In the genomic region with DNA sequence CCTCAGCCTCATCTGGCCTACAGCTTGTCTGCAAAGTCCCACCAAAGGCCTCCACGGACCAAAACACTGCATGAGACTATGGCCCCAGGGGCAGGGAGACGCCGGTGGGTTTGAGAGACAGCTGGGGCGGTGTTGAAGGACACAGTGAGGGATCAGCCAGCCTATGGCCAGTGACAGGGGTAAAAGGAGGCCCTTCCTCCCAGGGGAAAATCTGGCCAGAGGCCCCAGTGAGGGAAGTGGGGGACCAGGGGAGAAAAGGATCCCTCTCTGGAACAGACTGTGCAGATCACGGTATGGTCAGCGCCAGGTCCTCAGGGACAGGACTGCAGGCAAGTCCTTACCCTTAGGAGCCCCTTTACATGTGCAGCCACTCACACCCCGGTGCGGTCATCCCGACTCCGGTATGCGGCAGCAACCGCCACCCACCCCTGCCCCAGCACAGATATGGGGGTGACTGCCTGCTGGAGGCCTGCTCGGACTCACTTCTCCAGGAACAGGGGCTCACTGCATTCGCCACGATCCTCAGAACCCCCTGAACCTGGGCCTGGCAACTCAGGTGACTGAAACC, we compare ENCODE assay signal across 8 cellular contexts. TPM values are rescaled to one million over a fixed set of nuclear protein-coding genes. Genes with fewer than 3 reads are reported as not detected.
DNase-seq lines count a peak whose midpoint lies in the region; ATAC-seq, FAIRE-seq and TF ChIP-seq lines count a peak whose summit lies in the region.

No MANE protein-coding gene starts in this region.

- H4K20me1 ChIP-seq in BLaER1 (peaks cover 56% of the 10 kb centered on the region), HepG2 (ENCODE audit: insufficient read depth, low read length) (peaks cover 20% of the 10 kb centered on the region)

- no peak overlapping the region for H2AFZ ChIP-seq in HepG2 (ENCODE audit: low read length)

- DNase-seq in astrocyte of the cerebellum (ENCODE audit: low read depth) (no peak), HepG2 (ENCODE audit: low spot score) (no peak), thyroid gland (peak; percentile 28 to 31), amniotic stem cell (lab: John Stamatoyannopoulos, UW) (no peak), HuH-7 (ENCODE audit: low spot score) (no peak)

- H3K4me1 ChIP-seq in BLaER1 (peaks cover 66% of the 10 kb centered on the region), HepG2 (ENCODE audit: insufficient read depth, low read length) (peaks cover 79% of the 10 kb centered on the region), thyroid gland (peaks cover 40 to 51% of the 10 kb centered on the region in 2 donors)

- H3K79me2 ChIP-seq in HepG2 (ENCODE audit: insufficient read depth, low read length): peaks cover 60% of the 10 kb centered on the region

- ATAC-seq in HepG2: peak; percentile 1; the same call in 1 of the 3 replicates
- ATAC-seq in HG02759 (IDR thresholded peaks at IDR 0.05; ENCODE audit: unreplicated experiment): no peak

- CTCF ChIA-PET in HepG2 (lab: Yijun Ruan, JAX; ENCODE audit: low intra/inter-chr PET ratio, low total read pairs): no interaction called here

- in situ Hi-C loops in astrocyte of the cerebellum (cut with HindIII; ENCODE audit: low sequenced_read_pairs): no loop called here
- in situ Hi-C loops in HepG2 (cut with HindIII; ENCODE audit: extremely low pct_ligation_motif_present, low pct_unique_long_range_greater_than_20kb): no loop called here

- no peak for FAIRE-seq in HepG2 (lab: Jason Lieb, UNC)

- intact Hi-C loops in HepG2 (cut with micrococcal nuclease; ENCODE audit: unreplicated experiment): loop anchor here (5.0 kb wide), 1 partner anchor 34 kb away; the partner anchor contains the start of genes MINDY1 and PRUNE1
- intact Hi-C loops in thyroid gland (cut with DNase I): no loop called here

- POLR2A ChIA-PET in HepG2 (lab: Yijun Ruan, JAX): interaction anchor here (0.7 to 10.3 kb wide), 9 partner anchors 8 to 51 kb away, joined by 3 to 114 read pairs (median 7); partner anchors contain the start of genes ANXA9 and MINDY1

- TF ChIP-seq RAD21 in HepG2 (CRISPR knock-in tag; IDR thresholded peaks at IDR 0.05): no peak

- TF ChIP-seq POLR2A in HepG2 (IDR thresholded peaks at IDR 0.05; ENCODE audit: insufficient read depth in 1 of 2, low read depth in 2 of 2, low read length in 2 of 2): no peak; a peak in 1 of 4 replicates
- no peak for TF ChIP-seq POLR2A in thyroid gland (IDR thresholded peaks at IDR 0.05)

- H3K4me3 ChIP-seq in BLaER1: peak overlapping the region; percentile 97
- H3K4me3 ChIP-seq in astrocyte of the cerebellum (ENCODE audit: low read depth, low read length): peak overlapping the region; percentile 80
- peak overlapping the region; percentile 71 to 95 (median 89) for H3K4me3 ChIP-seq in HepG2 (replicated peaks in 1 of 3; ENCODE audit: insufficient read depth in 1 of 3, low read depth in 2 of 3, low read length in 3 of 3)
- peak overlapping the region; percentile 13 to 83 (median 71) for H3K4me3 ChIP-seq in thyroid gland (replicated peaks in 1 of 3)

- TF ChIP-seq EP300 in HepG2 (IDR thresholded peaks at IDR 0.05; ENCODE audit: low read depth in 2 of 2, low read length in 2 of 2) (no peak), HepG2 (CRISPR knock-in tag; IDR thresholded peaks at IDR 0.05; ENCODE audit: borderline replicate concordance) (no peak)

- WGBS in HepG2 (ENCODE audit: low lambda C conversion rate): 0% methylated on average over 7 of the region's 15 CpGs
- 9 to 21% methylated on average over 8 to 10 of the region's 15 CpGs for WGBS in thyroid gland, 2 donors

- H3K4me3 Mint-ChIP-seq in IgD-negative memory B cell: peak overlapping the region; percentile 82 to 95 (median 85)

- no peaks in the 10 kb centered on the region for H3K9me3 ChIP-seq in BLaER1
- no peaks in the 10 kb centered on the region for H3K9me3 ChIP-seq in HepG2 (ENCODE audit: low read length)
- no peaks in the 10 kb centered on the region for H3K9me3 ChIP-seq in thyroid gland

- H3K27me3 Mint-ChIP-seq in IgD-negative memory B cell: no peaks in the 10 kb centered on the region

- BruUV-seq in HepG2 (replicated peaks; lab: Mats Ljungman, UMichigan): no TSS peak

- no peaks in the 10 kb centered on the region for H3K9me3 Mint-ChIP-seq in IgD-negative memory B cell

- peak overlapping the region; percentile 97 for H3K27ac ChIP-seq in BLaER1
- H3K27ac ChIP-seq in HepG2 (ENCODE audit: extremely low read length, insufficient read depth, low read length): peak overlapping the region; percentile 96
- H3K27ac ChIP-seq in thyroid gland: peak overlapping the region; percentile 89 to 94 (median 92)

- peak overlapping the region; percentile 98 for H3K9ac ChIP-seq in BLaER1
- H3K9ac ChIP-seq in HepG2 (ENCODE audit: insufficient read depth, low read depth, low read length): peak overlapping the region; percentile 97

- H3K4me1 Mint-ChIP-seq in IgD-negative memory B cell: peaks cover 26 to 44% (median 36%) of the 10 kb centered on the region in 3 donors

- no peaks in the 10 kb centered on the region for H3K36me3 Mint-ChIP-seq in IgD-negative memory B cell

- no peaks in the 10 kb centered on the region for H3K27me3 ChIP-seq in BLaER1
- no peaks in the 10 kb centered on the region; a peak in 1 of 5 replicates for H3K27me3 ChIP-seq in HepG2 (ENCODE audit: control insufficient read depth in 1 of 2, insufficient read depth in 2 of 2, low read length in 2 of 2)
- no peaks in the 10 kb centered on the region for H3K27me3 ChIP-seq in thyroid gland

- TF ChIP-seq CTCF in astrocyte of the cerebellum (IDR thresholded peaks at IDR 0.05; ENCODE audit: low read depth, low read length, missing control alignments): no peak
- TF ChIP-seq CTCF in HepG2 (CRISPR knock-in tag; IDR thresholded peaks at IDR 0.05): no peak
- TF ChIP-seq CTCF in thyroid gland (IDR thresholded peaks at IDR 0.05): no peak

- peaks cover 31% of the 10 kb centered on the region for H3K36me3 ChIP-seq in BLaER1
- H3K36me3 ChIP-seq in HepG2 (replicated peaks in 1 of 2; ENCODE audit: control insufficient read depth in 1 of 2, insufficient read depth in 2 of 2, low read length in 2 of 2): peaks cover 5 to 10% of the 10 kb centered on the region in 2 experiments
- H3K36me3 ChIP-seq in thyroid gland: peaks cover 6 to 7% of the 10 kb centered on the region in 2 donors

- H3K27ac Mint-ChIP-seq in IgD-negative memory B cell: peak overlapping the region; percentile 71 to 94 (median 92)

- H3K4me2 ChIP-seq in BLaER1 (peak overlapping the region; percentile 100), HepG2 (ENCODE audit: low read depth, low read length) (peak overlapping the region; percentile 98)

RNA-seq across cellular contexts. Expression of gene CERS2, which starts 1.3 kb away (rescaled TPM):
- polyA plus RNA-seq in IgD-negative memory B cell (110 TPM), HepG2 (2011; rRNA removed) (269 and 315 TPM in 2 replicates)
- total RNA-seq in HepG2 (2016; rRNA removed; fragmentation: Illumina TruSeq; extraction: Trizol) (188 and 298 TPM in 2 replicates), thyroid gland (100 to 1,000 TPM; 158 to 183 (median 171) TPM)
- total RNA-seq in HepG2 (2016; cell fraction: cytosol; rRNA removed; fragmentation: Illumina TruSeq; extraction: Trizol; ENCODE audit: low read depth): 172 and 174 TPM in 2 replicates
- total RNA-seq in HepG2 (2016; cell fraction: insoluble cytoplasmic fraction; rRNA removed; fragmentation: Illumina TruSeq; extraction: Trizol): 172 and 303 TPM in 2 replicates
- 391 and 396 TPM in 2 replicates for total RNA-seq in HepG2 (2016; cell fraction: membrane; rRNA removed; fragmentation: Illumina TruSeq; extraction: Trizol)
- 237 and 286 TPM in 2 replicates for total RNA-seq in HepG2 (2016; cell fraction: nucleus; rRNA removed; fragmentation: Illumina TruSeq; extraction: Trizol)
- polyA plus RNA-seq in HepG2 (2011; cell fraction: cytosol; rRNA removed): 210 and 326 TPM in 2 replicates
- polyA plus RNA-seq in HepG2 (2011; cell fraction: nucleus; rRNA removed): 209 and 246 TPM in 2 replicates
- polyA plus RNA-seq in HepG2 (2012): 202 and 241 TPM in 2 replicates
- polyA plus RNA-seq in HepG2 (2016; cell fraction: cytosol; fragmentation: Illumina TruSeq; extraction: Trizol; ENCODE audit: low read depth): 183 and 188 TPM in 2 replicates
- 211 and 221 TPM in 2 replicates for polyA plus RNA-seq in HepG2 (2016; cell fraction: insoluble cytoplasmic fraction; fragmentation: Illumina TruSeq; extraction: Trizol; ENCODE audit: low read depth)
- 341 and 359 TPM in 2 replicates for polyA plus RNA-seq in HepG2 (2016; cell fraction: membrane; fragmentation: Illumina TruSeq; extraction: Trizol; ENCODE audit: low read depth)
- polyA plus RNA-seq in HepG2 (2016; cell fraction: nucleus; fragmentation: Illumina TruSeq; extraction: Trizol; ENCODE audit: insufficient read depth, low read depth): 425 and 431 TPM in 2 replicates
- 346 and 363 TPM in 2 replicates for polyA minus RNA-seq in HepG2 (2011; rRNA and poly(A)+ RNA removed; ENCODE audit: low replicate concordance)
- polyA minus RNA-seq in HepG2 (2011; cell fraction: cytosol; rRNA and poly(A)+ RNA removed): 145 and 155 TPM in 2 replicates
- polyA minus RNA-seq in HepG2 (2011; cell fraction: nucleus; rRNA and poly(A)+ RNA removed): 108 and 145 TPM in 2 replicates

RNA-seq across cellular contexts. Expression of gene ANXA9, which starts 8.8 kb away (rescaled TPM):
- polyA plus RNA-seq in IgD-negative memory B cell (0.11 TPM), HepG2 (2011; rRNA removed) (13.3 and 14.3 TPM in 2 replicates)
- total RNA-seq in HepG2 (2016; rRNA removed; fragmentation: Illumina TruSeq; extraction: Trizol) (23.9 and 29.9 TPM in 2 replicates), thyroid gland (10 to 100 TPM in 2 of 4 donors, 1 to 10 TPM in 2; 5.8 to 14.9 (median 10.0) TPM)
- total RNA-seq in HepG2 (2016; cell fraction: cytosol; rRNA removed; fragmentation: Illumina TruSeq; extraction: Trizol; ENCODE audit: low read depth): 23.6 and 28.6 TPM in 2 replicates
- total RNA-seq in HepG2 (2016; cell fraction: insoluble cytoplasmic fraction; rRNA removed; fragmentation: Illumina TruSeq; extraction: Trizol): 24.2 and 31.1 TPM in 2 replicates
- 36.8 and 45.0 TPM in 2 replicates for total RNA-seq in HepG2 (2016; cell fraction: membrane; rRNA removed; fragmentation: Illumina TruSeq; extraction: Trizol)
- total RNA-seq in HepG2 (2016; cell fraction: nucleus; rRNA removed; fragmentation: Illumina TruSeq; extraction: Trizol): 13.1 and 16.4 TPM in 2 replicates
- polyA plus RNA-seq in HepG2 (2011; cell fraction: cytosol; rRNA removed): 13.7 and 18.5 TPM in 2 replicates
- polyA plus RNA-seq in HepG2 (2011; cell fraction: nucleus; rRNA removed): 22.7 and 24.4 TPM in 2 replicates
- 8.0 and 10.7 TPM in 2 replicates for polyA plus RNA-seq in HepG2 (2012)
- 31.8 and 41.1 TPM in 2 replicates for polyA plus RNA-seq in HepG2 (2016; cell fraction: cytosol; fragmentation: Illumina TruSeq; extraction: Trizol; ENCODE audit: low read depth)
- 34.4 and 34.7 TPM in 2 replicates for polyA plus RNA-seq in HepG2 (2016; cell fraction: insoluble cytoplasmic fraction; fragmentation: Illumina TruSeq; extraction: Trizol; ENCODE audit: low read depth)
- polyA plus RNA-seq in HepG2 (2016; cell fraction: membrane; fragmentation: Illumina TruSeq; extraction: Trizol; ENCODE audit: low read depth): 37.6 and 45.5 TPM in 2 replicates
- 19.8 and 22.9 TPM in 2 replicates for polyA plus RNA-seq in HepG2 (2016; cell fraction: nucleus; fragmentation: Illumina TruSeq; extraction: Trizol; ENCODE audit: insufficient read depth, low read depth)
- polyA minus RNA-seq in HepG2 (2011; rRNA and poly(A)+ RNA removed; ENCODE audit: low replicate concordance): 6.4 and 37.2 TPM in 2 replicates
- 11.8 and 16.0 TPM in 2 replicates for polyA minus RNA-seq in HepG2 (2011; cell fraction: cytosol; rRNA and poly(A)+ RNA removed)
- 13.8 and 14.7 TPM in 2 replicates for polyA minus RNA-seq in HepG2 (2011; cell fraction: nucleus; rRNA and poly(A)+ RNA removed)

RNA-seq across cellular contexts. Expression of gene MINDY1, which starts 33.4 kb away (rescaled TPM):
- polyA plus RNA-seq in IgD-negative memory B cell (2.3 TPM), HepG2 (2011; rRNA removed) (15.0 and 18.0 TPM in 2 replicates)
- total RNA-seq in HepG2 (2016; rRNA removed; fragmentation: Illumina TruSeq; extraction: Trizol) (9.2 and 11.1 TPM in 2 replicates), thyroid gland (100 to 1,000 TPM in 1 of 4 donors, 10 to 100 TPM in 3; 50.9 to 103 (median 90.4) TPM)
- total RNA-seq in HepG2 (2016; cell fraction: cytosol; rRNA removed; fragmentation: Illumina TruSeq; extraction: Trizol; ENCODE audit: low read depth): 1.5 and 1.9 TPM in 2 replicates
- total RNA-seq in HepG2 (2016; cell fraction: insoluble cytoplasmic fraction; rRNA removed; fragmentation: Illumina TruSeq; extraction: Trizol): 8.8 and 11.0 TPM in 2 replicates
- total RNA-seq in HepG2 (2016; cell fraction: membrane; rRNA removed; fragmentation: Illumina TruSeq; extraction: Trizol): 3.7 and 4.9 TPM in 2 replicates
- total RNA-seq in HepG2 (2016; cell fraction: nucleus; rRNA removed; fragmentation: Illumina TruSeq; extraction: Trizol): 8.5 and 8.9 TPM in 2 replicates
- 7.7 and 9.4 TPM in 2 replicates for polyA plus RNA-seq in HepG2 (2011; cell fraction: cytosol; rRNA removed)
- 31.0 and 32.8 TPM in 2 replicates for polyA plus RNA-seq in HepG2 (2011; cell fraction: nucleus; rRNA removed)
- polyA plus RNA-seq in HepG2 (2012): 8.2 and 9.6 TPM in 2 replicates
- 0.92 and 1.1 TPM in 2 replicates for polyA plus RNA-seq in HepG2 (2016; cell fraction: cytosol; fragmentation: Illumina TruSeq; extraction: Trizol; ENCODE audit: low read depth)
- polyA plus RNA-seq in HepG2 (2016; cell fraction: insoluble cytoplasmic fraction; fragmentation: Illumina TruSeq; extraction: Trizol; ENCODE audit: low read depth): 7.1 and 9.8 TPM in 2 replicates
- 2.3 and 3.0 TPM in 2 replicates for polyA plus RNA-seq in HepG2 (2016; cell fraction: membrane; fragmentation: Illumina TruSeq; extraction: Trizol; ENCODE audit: low read depth)
- polyA plus RNA-seq in HepG2 (2016; cell fraction: nucleus; fragmentation: Illumina TruSeq; extraction: Trizol; ENCODE audit: insufficient read depth, low read depth): 13.4 and 14.4 TPM in 2 replicates
- polyA minus RNA-seq in HepG2 (2011; rRNA and poly(A)+ RNA removed; ENCODE audit: low replicate concordance): 24.5 and 31.9 TPM in 2 replicates
- polyA minus RNA-seq in HepG2 (2011; cell fraction: cytosol; rRNA and poly(A)+ RNA removed): 13.3 and 14.8 TPM in 2 replicates
- polyA minus RNA-seq in HepG2 (2011; cell fraction: nucleus; rRNA and poly(A)+ RNA removed): 13.6 and 15.3 TPM in 2 replicates

RNA-seq across cellular contexts. Expression of gene PRUNE1, which starts 34.9 kb away (rescaled TPM):
- 36.2 TPM for polyA plus RNA-seq in IgD-negative memory B cell
- total RNA-seq in HepG2 (2016; rRNA removed; fragmentation: Illumina TruSeq; extraction: Trizol): 19.0 and 26.2 TPM in 2 replicates
- total RNA-seq in HepG2 (2016; cell fraction: cytosol; rRNA removed; fragmentation: Illumina TruSeq; extraction: Trizol; ENCODE audit: low read depth): 12.5 and 13.5 TPM in 2 replicates
- total RNA-seq in HepG2 (2016; cell fraction: insoluble cytoplasmic fraction; rRNA removed; fragmentation: Illumina TruSeq; extraction: Trizol): 18.9 and 24.2 TPM in 2 replicates
- total RNA-seq in HepG2 (2016; cell fraction: membrane; rRNA removed; fragmentation: Illumina TruSeq; extraction: Trizol): 15.0 and 18.8 TPM in 2 replicates
- 10.4 and 11.9 TPM in 2 replicates for total RNA-seq in HepG2 (2016; cell fraction: nucleus; rRNA removed; fragmentation: Illumina TruSeq; extraction: Trizol)
- polyA plus RNA-seq in HepG2 (2011; rRNA removed): 24.4 and 31.9 TPM in 2 replicates
- 27.4 and 28.5 TPM in 2 replicates for polyA plus RNA-seq in HepG2 (2011; cell fraction: cytosol; rRNA removed)
- 14.1 and 14.8 TPM in 2 replicates for polyA plus RNA-seq in HepG2 (2011; cell fraction: nucleus; rRNA removed)
- 15.7 and 18.3 TPM in 2 replicates for polyA plus RNA-seq in HepG2 (2012)
- 4.3 and 5.1 TPM in 2 replicates for polyA plus RNA-seq in HepG2 (2016; cell fraction: cytosol; fragmentation: Illumina TruSeq; extraction: Trizol; ENCODE audit: low read depth)
- polyA plus RNA-seq in HepG2 (2016; cell fraction: insoluble cytoplasmic fraction; fragmentation: Illumina TruSeq; extraction: Trizol; ENCODE audit: low read depth): 30.3 and 30.6 TPM in 2 replicates
- 12.6 and 13.9 TPM in 2 replicates for polyA plus RNA-seq in HepG2 (2016; cell fraction: membrane; fragmentation: Illumina TruSeq; extraction: Trizol; ENCODE audit: low read depth)
- 18.7 and 18.9 TPM in 2 replicates for polyA plus RNA-seq in HepG2 (2016; cell fraction: nucleus; fragmentation: Illumina TruSeq; extraction: Trizol; ENCODE audit: insufficient read depth, low read depth)
- 47.8 and 51.4 TPM in 2 replicates for polyA minus RNA-seq in HepG2 (2011; rRNA and poly(A)+ RNA removed; ENCODE audit: low replicate concordance)
- polyA minus RNA-seq in HepG2 (2011; cell fraction: cytosol; rRNA and poly(A)+ RNA removed): 18.1 and 20.1 TPM in 2 replicates
- polyA minus RNA-seq in HepG2 (2011; cell fraction: nucleus; rRNA and poly(A)+ RNA removed): 10.6 and 12.7 TPM in 2 replicates
- 10 to 100 TPM; 66.0 to 79.0 (median 76.3) TPM for total RNA-seq in thyroid gland

RNA-seq across cellular contexts. Expression of gene SETDB1, which starts 47.2 kb away (rescaled TPM):
- 19.8 TPM for polyA plus RNA-seq in IgD-negative memory B cell
- 31.0 and 34.6 TPM in 2 replicates for total RNA-seq in HepG2 (2016; rRNA removed; fragmentation: Illumina TruSeq; extraction: Trizol)
- total RNA-seq in HepG2 (2016; cell fraction: cytosol; rRNA removed; fragmentation: Illumina TruSeq; extraction: Trizol; ENCODE audit: low read depth): 8.2 and 9.2 TPM in 2 replicates
- total RNA-seq in HepG2 (2016; cell fraction: insoluble cytoplasmic fraction; rRNA removed; fragmentation: Illumina TruSeq; extraction: Trizol): 32.1 and 33.4 TPM in 2 replicates
- total RNA-seq in HepG2 (2016; cell fraction: membrane; rRNA removed; fragmentation: Illumina TruSeq; extraction: Trizol): 11.8 and 12.8 TPM in 2 replicates
- total RNA-seq in HepG2 (2016; cell fraction: nucleus; rRNA removed; fragmentation: Illumina TruSeq; extraction: Trizol): 27.2 and 30.3 TPM in 2 replicates
- 30.1 and 33.1 TPM in 2 replicates for polyA plus RNA-seq in HepG2 (2011; rRNA removed)
- 15.2 and 18.5 TPM in 2 replicates for polyA plus RNA-seq in HepG2 (2011; cell fraction: cytosol; rRNA removed)
- polyA plus RNA-seq in HepG2 (2011; cell fraction: nucleus; rRNA removed): 43.9 and 48.6 TPM in 2 replicates
- 26.3 and 29.9 TPM in 2 replicates for polyA plus RNA-seq in HepG2 (2012)
- polyA plus RNA-seq in HepG2 (2016; cell fraction: cytosol; fragmentation: Illumina TruSeq; extraction: Trizol; ENCODE audit: low read depth): 2.5 TPM in 2 replicates
- 17.6 and 20.4 TPM in 2 replicates for polyA plus RNA-seq in HepG2 (2016; cell fraction: insoluble cytoplasmic fraction; fragmentation: Illumina TruSeq; extraction: Trizol; ENCODE audit: low read depth)
- 4.2 and 4.3 TPM in 2 replicates for polyA plus RNA-seq in HepG2 (2016; cell fraction: membrane; fragmentation: Illumina TruSeq; extraction: Trizol; ENCODE audit: low read depth)
- 53.3 and 55.8 TPM in 2 replicates for polyA plus RNA-seq in HepG2 (2016; cell fraction: nucleus; fragmentation: Illumina TruSeq; extraction: Trizol; ENCODE audit: insufficient read depth, low read depth)
- 37.4 and 74.1 TPM in 2 replicates for polyA minus RNA-seq in HepG2 (2011; rRNA and poly(A)+ RNA removed; ENCODE audit: low replicate concordance)
- 22.7 and 23.2 TPM in 2 replicates for polyA minus RNA-seq in HepG2 (2011; cell fraction: cytosol; rRNA and poly(A)+ RNA removed)
- polyA minus RNA-seq in HepG2 (2011; cell fraction: nucleus; rRNA and poly(A)+ RNA removed): 59.4 and 70.0 TPM in 2 replicates
- total RNA-seq in thyroid gland: 10 to 100 TPM; 35.4 to 59.9 (median 44.8) TPM

Comparison
In these comparisons a context has a peak if more than half of its experiments do, and no peak if none do; other contexts are left out.
1. DNase-seq: peak in thyroid gland (2 of 2); none in astrocyte of the cerebellum (single experiment), HepG2 (single experiment), amniotic stem cell (single experiment) and HuH-7 (single experiment).
2. Peak in every context shown above with its lines, with median percentiles within 50 percentile points of each other: H3K27ac ChIP-seq and H3K4me3 ChIP-seq.